In genomic region chr12:76470028-76470939, GRCh38 we compare ENCODE assay signal across 8 cellular contexts.
DNase-seq lines count a peak whose midpoint lies in the region; ATAC-seq and TF ChIP-seq lines count a peak whose summit lies in the region.

No MANE protein-coding gene starts in this region.

- 80% methylated on average over 7 of the region's 7 CpGs for WGBS in prostate gland

- H4K20me1 ChIP-seq in neural progenitor cell (ENCODE audit: low read depth), result no peaks in the 10 kb centered on the region

- no peak overlapping the region for H3K9ac ChIP-seq in neural progenitor cell

- peaks cover 13 to 24% (median 18%) of the 10 kb centered on the region in 4 donors for H3K4me1 Mint-ChIP-seq in CD4-positive, CD25-positive, alpha-beta regulatory T cell
- H3K4me1 Mint-ChIP-seq in activated B cell treated with CpG ODN at 0.5 μM for 24 hours, result peaks cover 12% of the 10 kb centered on the region
- H3K4me1 Mint-ChIP-seq in neural progenitor cell, result no peaks in the 10 kb centered on the region

- POLR2A ChIA-PET in activated B cell treated with CpG ODN at 0.5 μM for 24 hours (lab: Charles Lee), result interaction anchor here (1.1 kb wide), 1 partner anchor 41 kb away, joined by 3 read pairs; no protein-coding TSS in a partner anchor

- H3K79me2 ChIP-seq in neural progenitor cell (ENCODE audit: low read depth), result peaks cover 43% of the 10 kb centered on the region

- ATAC-seq in CD4-positive, CD25-positive, alpha-beta regulatory T cell (ENCODE audit: low read depth in 2 of 2), result peak; percentile 86 to 94
- ATAC-seq in GM19395 (IDR thresholded peaks at IDR 0.05; ENCODE audit: unreplicated experiment), result peak; percentile 90
- peak; percentile 97 for ATAC-seq in HG03442 (IDR thresholded peaks at IDR 0.05; ENCODE audit: unreplicated experiment)
- peak; percentile 84 for ATAC-seq in activated B cell treated with CpG ODN at 0.5 μM for 24 hours (ENCODE audit: low read depth)

- no peaks in the 10 kb centered on the region for H3K36me3 ChIP-seq in CD4-positive, CD25-positive, alpha-beta regulatory T cell (ENCODE audit: control insufficient read depth, insufficient read depth, low read length)
- H3K36me3 ChIP-seq in prostate gland, result no peaks in the 10 kb centered on the region
- no peaks in the 10 kb centered on the region for H3K36me3 ChIP-seq in neural progenitor cell

- CTCF ChIA-PET in activated B cell treated with CpG ODN at 0.5 μM for 24 hours (lab: Charles Lee), result interaction anchor here (2.2 to 2.7 kb wide), 2 partner anchors 14 to 116 kb away, joined by 7 to 9 read pairs; no protein-coding TSS in a partner anchor

- H3K27me3 ChIP-seq in CD4-positive, CD25-positive, alpha-beta regulatory T cell (ENCODE audit: control insufficient read depth, insufficient read depth, low read length), result no peaks in the 10 kb centered on the region
- no peaks in the 10 kb centered on the region for H3K27me3 ChIP-seq in prostate gland (replicated peaks; ENCODE audit: insufficient read depth)
- no peaks in the 10 kb centered on the region for H3K27me3 ChIP-seq in neural progenitor cell

- H3K27ac Mint-ChIP-seq in CD4-positive, CD25-positive, alpha-beta regulatory T cell, result no peak overlapping the region
- H3K27ac Mint-ChIP-seq in activated B cell treated with CpG ODN at 0.5 μM for 24 hours, result no peak overlapping the region
- no peak overlapping the region for H3K27ac Mint-ChIP-seq in neural progenitor cell

- peaks cover 19% of the 10 kb centered on the region for H3K4me1 ChIP-seq in CD4-positive, CD25-positive, alpha-beta regulatory T cell (ENCODE audit: control insufficient read depth, insufficient read depth, low read length, poor library complexity, severe bottlenecking)
- H3K4me1 ChIP-seq in prostate gland (replicated peaks), result no peaks in the 10 kb centered on the region
- no peaks in the 10 kb centered on the region for H3K4me1 ChIP-seq in neural progenitor cell

- no peaks in the 10 kb centered on the region for H3K9me3 ChIP-seq in CD4-positive, CD25-positive, alpha-beta regulatory T cell (ENCODE audit: control insufficient read depth in 2 of 2, low read length in 2 of 2)
- H3K9me3 ChIP-seq in prostate gland, result no peaks in the 10 kb centered on the region
- no peaks in the 10 kb centered on the region for H3K9me3 ChIP-seq in neural progenitor cell (ENCODE audit: low read depth)

- TF ChIP-seq CTCF in activated B cell treated with CpG ODN at 0.5 μM for 24 hours (IDR thresholded peaks at IDR 0.05) (no peak), prostate gland (IDR thresholded peaks at IDR 0.05) (no peak), neural progenitor cell (IDR thresholded peaks at IDR 0.05) (no peak)

- DNase-seq in CD4-positive, CD25-positive, alpha-beta regulatory T cell, result peak in 1 of 3 donors; percentile 29
- DNase-seq in activated B cell treated with CpG ODN at 0.5 μM for 24 hours (no peak), inferior parietal cortex (ENCODE audit: extremely low spot score) (peak; percentile 55), NCI-H69 (lab: John Stamatoyannopoulos, UW) (no peak), prostate gland (ENCODE audit: low spot score) (no peak), neural progenitor cell (ENCODE audit: low spot score) (no peak)

- H3K4me3 Mint-ChIP-seq in CD4-positive, CD25-positive, alpha-beta regulatory T cell, result no peak overlapping the region
- H3K4me3 Mint-ChIP-seq in activated B cell treated with CpG ODN at 0.5 μM for 24 hours (no peak overlapping the region), neural progenitor cell (no peak overlapping the region)

- no peaks in the 10 kb centered on the region for H3F3A ChIP-seq in neural progenitor cell (ENCODE audit: low read depth)

- peak overlapping the region; percentile 9 for H3K4me3 ChIP-seq in CD4-positive, CD25-positive, alpha-beta regulatory T cell (ENCODE audit: low read depth, low read length)
- H3K4me3 ChIP-seq in prostate gland (no peak overlapping the region), neural progenitor cell (no peak overlapping the region)

- H3K27ac ChIP-seq in CD4-positive, CD25-positive, alpha-beta regulatory T cell (ENCODE audit: insufficient read depth, low read length, poor library complexity, severe bottlenecking), result peak overlapping the region; percentile 2
- H3K27ac ChIP-seq in prostate gland (no peak overlapping the region), neural progenitor cell (no peak overlapping the region)

- H3K4me2 ChIP-seq in neural progenitor cell, result no peak overlapping the region

- H3K27me3 Mint-ChIP-seq in CD4-positive, CD25-positive, alpha-beta regulatory T cell, result no peaks in the 10 kb centered on the region
- H3K27me3 Mint-ChIP-seq in activated B cell treated with CpG ODN at 0.5 μM for 24 hours (no peaks in the 10 kb centered on the region), neural progenitor cell (ENCODE audit: insufficient read depth, low read depth) (peaks cover 2% of the 10 kb centered on the region)

- H3K36me3 Mint-ChIP-seq in CD4-positive, CD25-positive, alpha-beta regulatory T cell, result peaks cover 3% of the 10 kb centered on the region
- H3K36me3 Mint-ChIP-seq in activated B cell treated with CpG ODN at 0.5 μM for 24 hours (ENCODE audit: low read depth) (peaks cover 7% of the 10 kb centered on the region), neural progenitor cell (peaks cover 5% of the 10 kb centered on the region)

- H2AFZ ChIP-seq in neural progenitor cell (replicated peaks), result no peak overlapping the region

- H3K9me3 Mint-ChIP-seq in CD4-positive, CD25-positive, alpha-beta regulatory T cell, result peaks cover 0 to 2% (median 0%) of the 10 kb centered on the region in 7 donors
- no peaks in the 10 kb centered on the region for H3K9me3 Mint-ChIP-seq in activated B cell treated with CpG ODN at 0.5 μM for 24 hours
- H3K9me3 Mint-ChIP-seq in neural progenitor cell, result peaks cover 5% of the 10 kb centered on the region

- no peak for TF ChIP-seq POLR2A in prostate gland (IDR thresholded peaks at IDR 0.05)

- intact Hi-C loops in activated B cell treated with CpG ODN at 0.5 μM for 24 hours (cut with micrococcal nuclease), result loop anchor here (2.0 to 10.0 kb wide), 4 partner anchors 17 to 325 kb away; partner anchors contain the start of gene OSBPL8
- intact Hi-C loops in prostate gland (cut with DNase I), result no loop called here
